ENCODE assay signal across 17 cellular contexts in genomic region chr22:35422936-35423335, GRCh38. TPM values are rescaled to one million over a fixed set of nuclear protein-coding genes. Genes with fewer than 3 reads are reported as not detected.
DNase-seq lines count a peak whose midpoint lies in the region; ATAC-seq, FAIRE-seq and TF ChIP-seq lines count a peak whose summit lies in the region.
"Had no signal": no experiment of that assay in that cellular context is flagged by ENCODE, and none has a peak within 500 bp of the region (broad histone marks: within the 10 kb centered on the region; RNA-seq: fewer than 3 reads in every experiment).

No MANE protein-coding gene starts in this region.

- no peak overlapping the region for H3K27ac ChIP-seq in GM23338 (ENCODE audit: low read depth)
- no peak overlapping the region for H3K27ac ChIP-seq in H1 (ENCODE audit: low read depth, low read length)
- H3K27ac ChIP-seq: BLaER1, HL-60 had no signal

- H3K56ac ChIP-seq in H1 (replicated peaks; ENCODE audit: insufficient read length, low read depth, low read length) = no peak overlapping the region

- H3K9ac ChIP-seq in H1 (replicated peaks in 1 of 4; ENCODE audit: extremely low read depth in 1 of 4, low read depth in 3 of 4, low read length in 3 of 4) = no peak overlapping the region
- H3K9ac ChIP-seq: BLaER1 had no signal

- H4K8ac ChIP-seq in H1 (ENCODE audit: extremely low read depth, insufficient read depth, low read length) = 0 out of 2 replicates have a peak overlapping the region, but pooled peaks have one; percentile 9

- H3K18ac ChIP-seq in H1 (ENCODE audit: extremely low read depth, low read length) = no peak overlapping the region

- H2BK15ac ChIP-seq in H1 (ENCODE audit: low read length) = no peak overlapping the region

- no peaks in the 10 kb centered on the region for H3K4me1 Mint-ChIP-seq in activated T-cell treated with anti-CD3 and anti-CD28 coated beads, Interleukin-2, amount 50 U/mL, for 72 hours (ENCODE audit: low read depth)
- H3K4me1 Mint-ChIP-seq in activated T-cell treated with anti-CD3 and anti-CD28 coated beads, Interleukin-2, amount 50 U/mL, for 4 hours (ENCODE audit: low read depth) = peaks cover 3% of the 10 kb centered on the region
- H3K4me1 Mint-ChIP-seq in GM23338 = peaks cover 40% of the 10 kb centered on the region
- peaks cover 29% of the 10 kb centered on the region for H3K4me1 Mint-ChIP-seq in stimulated activated memory B cell treated with anti-CD40 and anti-IgM and Interleukin-4, amounts not matched to agents 10 μg/mL and 1 μg/mL and 100 μg/mL, for 72 hours

- no peak overlapping the region for H3K4me3 Mint-ChIP-seq in activated T-cell treated with anti-CD3 and anti-CD28 coated beads, Interleukin-2, amount 50 U/mL, for 72 hours
- H3K4me3 Mint-ChIP-seq in activated T-cell treated with anti-CD3 and anti-CD28 coated beads, Interleukin-2, amount 50 U/mL, for 4 hours = no peak overlapping the region
- H3K4me3 Mint-ChIP-seq in GM23338 = no peak overlapping the region
- H3K4me3 Mint-ChIP-seq in stimulated activated memory B cell treated with anti-CD40 and anti-IgM and Interleukin-4, amounts not matched to agents 10 μg/mL and 1 μg/mL and 100 μg/mL, for 72 hours = no peak overlapping the region
- H3K4me3 Mint-ChIP-seq: CD8-positive, alpha-beta memory T cell had no signal

- CTCF ChIA-PET in H1 (lab: Charles Lee; ENCODE audit: partially characterized antibody) = interaction anchor here (0.7 to 11.3 kb wide), 5 partner anchors 9 to 199 kb away, joined by 3 to 122 read pairs (median 3); no protein-coding TSS in a partner anchor

- no peak for TF ChIP-seq EP300 in H1 (IDR thresholded peaks at IDR 0.05; ENCODE audit: borderline replicate concordance in 1 of 2, low read depth in 2 of 2, low read length in 2 of 2)

- H2BK120ac ChIP-seq in H1 (replicated peaks; ENCODE audit: low read depth, low read length) = no peak overlapping the region

- H2BK12ac ChIP-seq in H1 (ENCODE audit: low read depth, low read length) = no peak overlapping the region

- WGBS in H1 (ENCODE audit: extremely low coverage in 1 of 2, insufficient coverage in 1 of 2, insufficient read length in 1 of 2, insufficient replicate concordance in 2 of 2, low coverage in 1 of 2, low lambda C conversion rate in 2 of 2, missing lambda C conversion rate in 1 of 2), 2 experiments = 94% methylated on average over 9 of the region's 9 CpGs; no CpG with 5 or more reads in 1 of the 2 experiments

- no peak for TF ChIP-seq RAD21 in H1 (IDR thresholded peaks at IDR 0.05 in 1 of 2, conservative IDR thresholded peaks at IDR 0.05 in 1 of 2; ENCODE audit: low read depth in 2 of 2, low read length in 2 of 2)

- no peak overlapping the region for H4K91ac ChIP-seq in H1 (replicated peaks; ENCODE audit: insufficient read length, low read length)

- no peak overlapping the region for H3K4ac ChIP-seq in H1 (replicated peaks; ENCODE audit: insufficient read length, low read depth, low read length)

- TF ChIP-seq POLR2A in H1 (IDR thresholded peaks at IDR 0.05; ENCODE audit: control extremely low read depth in 1 of 2, low read depth in 2 of 2, low read length in 2 of 2) = no peak

- H3K9me3 ChIP-seq in H1 (ENCODE audit: insufficient read depth in 2 of 2, low read depth in 1 of 2, low read length in 1 of 2) = no peaks in the 10 kb centered on the region
- H3K9me3 ChIP-seq: BLaER1, Caco-2 had no signal

- H4K20me1 ChIP-seq in GM23338 (replicated peaks; ENCODE audit: insufficient read depth) (peaks cover 30% of the 10 kb centered on the region), H1 (replicated peaks in 1 of 2; ENCODE audit: control insufficient read depth in 1 of 2, insufficient read depth in 2 of 2, low read length in 2 of 2) (peaks cover 20 to 23% of the 10 kb centered on the region in 2 experiments)

- POLR2A ChIA-PET in H1 (lab: Charles Lee; ENCODE audit: partially characterized antibody) = interaction anchor here (1.2 to 57.4 kb wide), 3 partner anchors 8 to 27 kb away, joined by 3 to 1995 read pairs (median 1995); partner anchors contain the start of genes HMOX1 and MCM5

- no peaks in the 10 kb centered on the region; the same call in 1 of the 2 replicates for H3K79me1 ChIP-seq in H1 (ENCODE audit: low read depth, low read length)

- H3K36me3 ChIP-seq in GM23338 (ENCODE audit: insufficient read depth) = peaks cover 71% of the 10 kb centered on the region
- H3K36me3 ChIP-seq in H1 (ENCODE audit: control insufficient read depth in 2 of 4, insufficient read depth in 4 of 4, low read length in 3 of 4) = peaks cover 54 to 82% (median 75%) of the 10 kb centered on the region in 4 experiments

- ATAC-seq in activated T-cell treated with anti-CD3 and anti-CD28 coated beads, Interleukin-2, amount 50 U/mL, for 72 hours (replicated peaks in 1 of 2) = no peak
- ATAC-seq in activated T-cell treated with anti-CD3 and anti-CD28 coated beads, Interleukin-2, amount 50 U/mL, for 4 hours = no peak
- no peak for ATAC-seq in GM23338
- no peak for ATAC-seq in stimulated activated memory B cell treated with anti-CD40 and anti-IgM and Interleukin-4, amounts not matched to agents 10 μg/mL and 1 μg/mL and 100 μg/mL, for 72 hours

- H3K4me2 ChIP-seq in GM23338 (no peak overlapping the region), H1 (ENCODE audit: insufficient read depth in 1 of 2, low read depth in 2 of 2, low read length in 2 of 2) (no peak overlapping the region)
- H3K4me2 ChIP-seq: BLaER1 had no signal

- H4K5ac ChIP-seq in H1 (ENCODE audit: insufficient read length, low read depth, low read length) = no peak overlapping the region

- no peak overlapping the region for H3K23ac ChIP-seq in H1 (ENCODE audit: insufficient read length)

- H2AK5ac ChIP-seq in H1 (ENCODE audit: low read depth, low read length) = no peak overlapping the region

- peak overlapping the region; percentile 65 for H3K27ac Mint-ChIP-seq in activated T-cell treated with anti-CD3 and anti-CD28 coated beads, Interleukin-2, amount 50 U/mL, for 72 hours
- peak overlapping the region; percentile 67; the same call in 1 of the 2 replicates for H3K27ac Mint-ChIP-seq in GM23338
- H3K27ac Mint-ChIP-seq in stimulated activated memory B cell treated with anti-CD40 and anti-IgM and Interleukin-4, amounts not matched to agents 10 μg/mL and 1 μg/mL and 100 μg/mL, for 72 hours = peak overlapping the region; percentile 54

- H3K79me2 ChIP-seq in GM23338 (replicated peaks; ENCODE audit: insufficient read depth) (peaks cover 21% of the 10 kb centered on the region; the same call in 1 of the 2 replicates), H1 (ENCODE audit: control insufficient read depth in 1 of 2, insufficient read depth in 2 of 2, low read length in 2 of 2) (peaks cover 0 to 9% of the 10 kb centered on the region in 2 experiments; a peak in 1 of 4 replicates)

- H3K27me3 Mint-ChIP-seq in activated T-cell treated with anti-CD3 and anti-CD28 coated beads, Interleukin-2, amount 50 U/mL, for 72 hours (ENCODE audit: low read depth) = no peaks in the 10 kb centered on the region
- no peaks in the 10 kb centered on the region for H3K27me3 Mint-ChIP-seq in activated T-cell treated with anti-CD3 and anti-CD28 coated beads, Interleukin-2, amount 50 U/mL, for 4 hours (ENCODE audit: low read depth)
- peaks cover 15% of the 10 kb centered on the region for H3K27me3 Mint-ChIP-seq in GM23338 (ENCODE audit: insufficient read depth, low read depth, poor library complexity)
- no peaks in the 10 kb centered on the region for H3K27me3 Mint-ChIP-seq in stimulated activated memory B cell treated with anti-CD40 and anti-IgM and Interleukin-4, amounts not matched to agents 10 μg/mL and 1 μg/mL and 100 μg/mL, for 72 hours

- H3K36me3 Mint-ChIP-seq in activated T-cell treated with anti-CD3 and anti-CD28 coated beads, Interleukin-2, amount 50 U/mL, for 72 hours (ENCODE audit: insufficient read depth in 2 of 2) = peaks cover 0 to 41% of the 10 kb centered on the region in 2 donors
- peaks cover 45% of the 10 kb centered on the region for H3K36me3 Mint-ChIP-seq in activated T-cell treated with anti-CD3 and anti-CD28 coated beads, Interleukin-2, amount 50 U/mL, for 4 hours (ENCODE audit: insufficient read depth)
- H3K36me3 Mint-ChIP-seq in GM23338 (ENCODE audit: low read depth) = peaks cover 92% of the 10 kb centered on the region
- H3K36me3 Mint-ChIP-seq in stimulated activated memory B cell treated with anti-CD40 and anti-IgM and Interleukin-4, amounts not matched to agents 10 μg/mL and 1 μg/mL and 100 μg/mL, for 72 hours = peaks cover 67% of the 10 kb centered on the region

- no peak overlapping the region for H3K4me3 ChIP-seq in GM23338
- no peak overlapping the region for H3K4me3 ChIP-seq in H1 (ENCODE audit: extremely low read depth in 1 of 4, insufficient read depth in 2 of 4, low read depth in 3 of 4, low read length in 4 of 4)
- H3K4me3 ChIP-seq: BLaER1 had no signal

- no peaks in the 10 kb centered on the region for H3K9me3 Mint-ChIP-seq in activated T-cell treated with anti-CD3 and anti-CD28 coated beads, Interleukin-2, amount 50 U/mL, for 72 hours
- H3K9me3 Mint-ChIP-seq in activated T-cell treated with anti-CD3 and anti-CD28 coated beads, Interleukin-2, amount 50 U/mL, for 4 hours = no peaks in the 10 kb centered on the region
- no peaks in the 10 kb centered on the region for H3K9me3 Mint-ChIP-seq in GM23338
- H3K9me3 Mint-ChIP-seq in stimulated activated memory B cell treated with anti-CD40 and anti-IgM and Interleukin-4, amounts not matched to agents 10 μg/mL and 1 μg/mL and 100 μg/mL, for 72 hours = no peaks in the 10 kb centered on the region
- H3K9me3 Mint-ChIP-seq: CD8-positive, alpha-beta memory T cell had no signal

- H2AFZ ChIP-seq in GM23338 = no peak overlapping the region
- H2AFZ ChIP-seq in H1 (ENCODE audit: low read length) = no peak overlapping the region

- no peak overlapping the region for H3K14ac ChIP-seq in H1 (ENCODE audit: insufficient read length)

- TF ChIP-seq CTCF in GM23338 (conservative IDR thresholded peaks at IDR 0.05; ENCODE audit: low read depth in 2 of 2) = no peak
- TF ChIP-seq CTCF in H1 (IDR thresholded peaks at IDR 0.05; ENCODE audit: control extremely low read depth in 1 of 3, insufficient read depth in 1 of 3, low read depth in 1 of 3, low read length in 3 of 3) = no peak

- H3K4me1 ChIP-seq in GM23338 (ENCODE audit: insufficient read depth) (peaks cover 18% of the 10 kb centered on the region), H1 (replicated peaks in 1 of 4; ENCODE audit: control insufficient read depth in 3 of 4, insufficient read depth in 4 of 4, low read length in 3 of 4) (peaks cover 3 to 13% (median 7%) of the 10 kb centered on the region in 4 experiments; a peak in 6 of 7 replicates)
- H3K4me1 ChIP-seq: Caco-2 had no signal

- H2BK5ac ChIP-seq in H1 (ENCODE audit: low read depth, low read length) = no peak overlapping the region

- H3K27me3 ChIP-seq in GM23338 (ENCODE audit: insufficient read depth) (no peaks in the 10 kb centered on the region), H1 (replicated peaks in 1 of 4; ENCODE audit: control insufficient read depth in 3 of 4, extremely low read depth in 1 of 4, insufficient read depth in 3 of 4, low read length in 3 of 4) (no peaks in the 10 kb centered on the region)
- H3K27me3 ChIP-seq: BLaER1 had no signal

- no peaks in the 10 kb centered on the region for H3K23me2 ChIP-seq in H1 (ENCODE audit: low read depth, low read length)

- FAIRE-seq in H1 (lab: Jason Lieb, UNC) = no peak
- FAIRE-seq: GM12892, H54 had no signal

- H3K9me2 ChIP-seq in GM23338 (ENCODE audit: insufficient read depth) = no peaks in the 10 kb centered on the region

- H2BK20ac ChIP-seq in H1 (ENCODE audit: low read length) = no peak overlapping the region

- H3F3A ChIP-seq in GM23338 (replicated peaks; ENCODE audit: low read depth) = peaks cover 49% of the 10 kb centered on the region; the same call in 1 of the 2 replicates

- no peak for DNase-seq in activated T-cell treated with anti-CD3 and anti-CD28 coated beads, Interleukin-2, amount 50 U/mL, for 72 hours
- no peak for DNase-seq in activated T-cell treated with anti-CD3 and anti-CD28 coated beads, Interleukin-2, amount 50 U/mL, for 4 hours
- DNase-seq in GM23338 (ENCODE audit: low spot score) = no peak
- no peak for DNase-seq in H1 (ENCODE audit: low read depth in 1 of 2, low spot score in 2 of 2)
- DNase-seq in middle frontal gyrus (ENCODE audit: extremely low spot score, low spot score) = no peak
- DNase-seq in NAMALWA (ENCODE audit: low spot score) = no peak
- DNase-seq: 8988T; AML-193; Caco-2; CD8-positive, alpha-beta memory T cell; DND-41; GDM1 had no signal

RNA-seq across cellular contexts. Expression of gene MCM5, which starts 23.0 kb away (rescaled TPM):
- 100 to 1,000 TPM; 290 to 370 TPM for total RNA-seq in activated T-cell treated with anti-CD3 and anti-CD28 coated beads, Interleukin-2, amount 50 U/mL, for 72 hours
- 100 to 1,000 TPM; 342 to 399 (median 361) TPM for total RNA-seq in activated T-cell treated with anti-CD3 and anti-CD28 coated beads, Interleukin-2, amount 50 U/mL, for 4 hours
- total RNA-seq in GM23338 (2014; rRNA removed; shearing (Covaris generic)) = 287 and 325 TPM in 2 replicates
- polyA plus RNA-seq in GM23338 (2016; fragmentation: Nextera tagmentation; extraction: Ambion mirVana) (282 and 288 TPM in 2 replicates), H1 (2011; rRNA removed) (210 and 243 TPM in 2 replicates)
- 297 and 305 TPM in 2 replicates for total RNA-seq in H1 (2021; fragmentation: NEBNext Ultra II Directional; extraction: Animal tissue kit (Norgen Biotek cat#: 25700))
- polyA plus RNA-seq in H1 (2011; cell fraction: cytosol; rRNA removed) = 212 TPM
- 524 TPM for polyA plus RNA-seq in H1 (2011; cell fraction: nucleus; rRNA removed)
- 221 to 290 TPM (median 254 TPM) in 4 replicates for polyA plus RNA-seq in H1 (2012, experiment 1 of 2)
- polyA plus RNA-seq in H1 (2012, experiment 2 of 2) = 144 TPM
- polyA plus RNA-seq in H1 (2013, experiment 1 of 2) = 120 TPM
- 108 TPM for polyA plus RNA-seq in H1 (2013, experiment 2 of 2)
- polyA minus RNA-seq in H1 (2011; rRNA and poly(A)+ RNA removed) = 447 and 449 TPM in 2 replicates
- 271 TPM for polyA minus RNA-seq in H1 (2011; cell fraction: cytosol; rRNA and poly(A)+ RNA removed)
- polyA minus RNA-seq in H1 (2011; cell fraction: nucleus; rRNA and poly(A)+ RNA removed) = 249 TPM

RNA-seq across cellular contexts. Expression of gene HMOX1, which starts 42.0 kb away (rescaled TPM):
- total RNA-seq in activated T-cell treated with anti-CD3 and anti-CD28 coated beads, Interleukin-2, amount 50 U/mL, for 72 hours = under 1 TPM; 0.34 to 0.76 TPM
- total RNA-seq in activated T-cell treated with anti-CD3 and anti-CD28 coated beads, Interleukin-2, amount 50 U/mL, for 4 hours = 1 to 10 TPM; 1.2 to 3.0 (median 1.4) TPM
- total RNA-seq in GM23338 (2014; rRNA removed; shearing (Covaris generic)) = 19.3 and 22.6 TPM in 2 replicates
- polyA plus RNA-seq in GM23338 (2016; fragmentation: Nextera tagmentation; extraction: Ambion mirVana) (10.9 and 12.1 TPM in 2 replicates), H1 (2011; rRNA removed) (39.2 and 41.6 TPM in 2 replicates)
- total RNA-seq in H1 (2021; fragmentation: NEBNext Ultra II Directional; extraction: Animal tissue kit (Norgen Biotek cat#: 25700)) = 25.0 and 25.7 TPM in 2 replicates
- polyA plus RNA-seq in H1 (2011; cell fraction: cytosol; rRNA removed) = 28.6 TPM
- polyA plus RNA-seq in H1 (2011; cell fraction: nucleus; rRNA removed) = 19.6 TPM
- polyA plus RNA-seq in H1 (2012, experiment 1 of 2) = 20.2 to 27.4 TPM (median 24.8 TPM) in 4 replicates
- 29.7 TPM for polyA plus RNA-seq in H1 (2012, experiment 2 of 2)
- 23.9 TPM for polyA plus RNA-seq in H1 (2013, experiment 1 of 2)
- 27.9 TPM for polyA plus RNA-seq in H1 (2013, experiment 2 of 2)
- polyA minus RNA-seq in H1 (2011; rRNA and poly(A)+ RNA removed) = 8.0 and 8.7 TPM in 2 replicates
- polyA minus RNA-seq in H1 (2011; cell fraction: cytosol; rRNA and poly(A)+ RNA removed) = 7.7 TPM
- polyA minus RNA-seq in H1 (2011; cell fraction: nucleus; rRNA and poly(A)+ RNA removed) = 9.2 TPM
